In the genomic region with DNA sequence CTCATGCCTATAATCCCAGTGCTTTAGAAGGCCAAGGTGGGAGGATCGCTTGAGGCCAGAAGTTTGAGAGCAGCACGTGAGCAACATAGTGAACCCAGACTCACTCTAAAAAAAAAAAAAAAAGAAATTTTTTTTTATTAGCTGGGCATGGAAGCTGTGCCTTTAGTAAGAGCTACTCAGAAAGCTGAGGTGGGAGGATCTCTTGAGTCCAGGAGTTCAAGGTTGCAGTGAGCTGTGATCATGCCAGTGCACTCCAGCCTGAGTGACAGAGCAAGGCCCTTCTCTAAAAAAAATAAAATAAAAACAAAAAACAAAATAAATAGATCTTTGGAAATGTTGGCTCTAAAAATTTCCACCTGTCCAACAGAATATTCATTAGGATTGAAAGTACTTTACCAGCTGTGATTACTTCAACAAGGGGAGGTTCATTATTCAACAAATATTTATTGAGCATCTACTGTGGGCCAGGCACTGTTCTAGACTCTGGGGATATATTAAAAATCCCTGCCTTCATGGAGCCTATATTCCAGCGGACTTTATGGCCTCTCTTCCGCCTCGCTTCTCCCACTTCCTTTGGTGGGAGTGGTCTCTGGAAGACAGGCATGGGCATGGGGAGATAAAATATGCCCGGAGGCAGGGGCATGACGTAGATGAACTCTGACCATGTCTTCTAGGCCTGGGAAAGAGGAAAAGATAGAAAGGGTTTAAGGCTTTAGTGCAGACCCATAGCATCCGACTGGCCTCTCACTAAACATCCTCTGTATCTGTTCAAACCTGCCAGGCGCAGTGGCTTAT, we compare ENCODE assay signal across 2 cellular contexts.
TF ChIP-seq lines count a peak whose summit lies in the region.

No MANE protein-coding gene starts in this region.

TF ChIP-seq in K562, 482 proteins besides CTCF, POLR2A, EP300 and RAD21:
- TF ChIP-seq SIN3A (IDR thresholded peaks at IDR 0.05; ENCODE audit: borderline replicate concordance in 2 of 2, control insufficient read depth in 1 of 2, low read depth in 2 of 2, low read length in 2 of 2) (no peak), RBM25 (IDR thresholded peaks at IDR 0.05; ENCODE audit: low read depth, low read length, severe bottlenecking) (peak; percentile 87), NR2C1 (IDR thresholded peaks at IDR 0.05) (peak; percentile 85), NR2C1 (tag; IDR thresholded peaks at IDR 0.05) (peak; percentile 81), ZNF316 (IDR thresholded peaks at IDR 0.05) (0 out of 2 replicates have a peak, but pooled peaks have one; percentile 8), NR2C2 (CRISPR knock-in tag; IDR thresholded peaks at IDR 0.05) (peak; percentile 43; the same call in 1 of the 2 replicates), NR2C2 (tag; IDR thresholded peaks at IDR 0.05) (peak; percentile 50; the same call in 1 of the 2 replicates), E4F1 (CRISPR knock-in tag; IDR thresholded peaks at IDR 0.05; ENCODE audit: borderline replicate concordance) (no peak), HSF4 (CRISPR knock-in tag; IDR thresholded peaks at IDR 0.05; ENCODE audit: borderline replicate concordance) (no peak), BCOR (IDR thresholded peaks at IDR 0.05) (peak; percentile 52; the same call in 1 of the 2 replicates)
- TF ChIP-seq, protein P1, sequence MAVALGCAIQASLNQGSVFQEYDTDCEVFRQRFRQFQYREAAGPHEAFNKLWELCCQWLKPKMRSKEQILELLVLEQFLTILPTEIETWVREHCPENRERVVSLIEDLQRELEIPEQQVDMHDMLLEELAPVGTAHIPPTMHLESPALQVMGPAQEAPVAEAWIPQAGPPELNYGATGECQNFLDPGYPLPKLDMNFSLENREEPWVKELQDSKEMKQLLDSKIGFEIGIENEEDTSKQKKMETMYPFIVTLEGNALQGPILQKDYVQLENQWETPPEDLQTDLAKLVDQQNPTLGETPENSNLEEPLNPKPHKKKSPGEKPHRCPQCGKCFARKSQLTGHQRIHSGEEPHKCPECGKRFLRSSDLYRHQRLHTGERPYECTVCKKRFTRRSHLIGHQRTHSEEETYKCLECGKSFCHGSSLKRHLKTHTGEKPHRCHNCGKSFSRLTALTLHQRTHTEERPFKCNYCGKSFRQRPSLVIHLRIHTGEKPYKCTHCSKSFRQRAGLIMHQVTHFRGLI (CRISPR knock-in tag; IDR thresholded peaks at IDR 0.05) = no peak

TF ChIP-seq in liver, 16 proteins besides CTCF, POLR2A, EP300 and RAD21:
- TF ChIP-seq RXRA (IDR thresholded peaks at IDR 0.05) (no peak), MAX (IDR thresholded peaks at IDR 0.05) (no peak), HNF4A (conservative IDR thresholded peaks at IDR 0.05) (peak; percentile 29 to 37), YY1 (IDR thresholded peaks at IDR 0.05) (no peak)
